ENCODE assay signal across 2 cellular contexts in genomic region chr12:105288311-105288996, GRCh38.
TF ChIP-seq lines count a peak whose summit lies in the region.

No MANE protein-coding gene starts in this region.

TF ChIP-seq in IMR-90, 13 proteins besides CTCF, POLR2A, EP300 and RAD21:
- TF ChIP-seq CEBPB (IDR thresholded peaks at IDR 0.05; ENCODE audit: low read depth, low read length): no peak
- TF ChIP-seq SMC3 (IDR thresholded peaks at IDR 0.05; ENCODE audit: low read depth, low read length): no peak

TF ChIP-seq in GM12878, 131 proteins besides CTCF, POLR2A, EP300 and RAD21:
- TF ChIP-seq BRCA1 (IDR thresholded peaks at IDR 0.05; ENCODE audit: low read depth, low read length) (no peak), SKIL (IDR thresholded peaks at IDR 0.05; ENCODE audit: low read depth, poor library complexity, severe bottlenecking) (no peak), SRF (IDR thresholded peaks at IDR 0.05; ENCODE audit: low read depth in 2 of 2, low read length in 2 of 2) (no peak), MEF2A (IDR thresholded peaks at IDR 0.05; ENCODE audit: insufficient read depth, low read depth, low read length) (no peak), YY1 (IDR thresholded peaks at IDR 0.05; ENCODE audit: low read depth, low read length) (no peak), RAD51 (IDR thresholded peaks at IDR 0.05) (no peak), NR2C1 (IDR thresholded peaks at IDR 0.05) (no peak)
